ENCODE assay signal across 11 cellular contexts in the genomic region with DNA sequence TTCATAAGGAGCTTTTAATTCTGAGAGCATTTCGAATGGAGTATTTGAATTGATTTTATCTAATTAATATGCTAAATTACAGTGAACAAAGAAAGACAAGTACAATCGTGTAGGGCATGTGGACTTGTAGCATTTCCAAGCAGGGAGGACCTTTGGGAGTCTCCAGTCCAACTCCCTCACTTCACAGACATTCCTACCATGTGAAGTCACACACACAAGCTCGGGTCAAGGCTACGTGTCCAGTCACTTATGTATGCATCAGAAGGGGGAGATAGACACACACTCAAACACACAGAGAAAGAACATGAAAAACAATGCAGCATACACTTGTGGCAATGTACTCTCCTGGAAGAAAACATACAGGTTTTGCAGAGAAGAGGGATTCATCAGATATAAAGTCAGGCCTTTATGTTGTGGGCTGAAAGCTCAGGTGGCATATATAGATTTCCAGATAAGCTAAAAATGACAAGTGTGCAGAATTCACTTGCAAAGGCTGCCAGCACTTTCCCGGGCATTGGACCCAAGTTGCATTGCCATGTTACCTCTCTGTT.
DNase-seq lines count a peak whose midpoint lies in the region; ATAC-seq and TF ChIP-seq lines count a peak whose summit lies in the region.
"Had no signal": no experiment of that assay in that cellular context is flagged by ENCODE, and none has a peak within 500 bp of the region (broad histone marks: within the 10 kb centered on the region; RNA-seq: fewer than 3 reads in every experiment).

No MANE protein-coding gene starts in this region.

- H3K4me3 Mint-ChIP-seq in glutamatergic neuron (ENCODE audit: unreplicated experiment), result no peak overlapping the region
- H3K4me3 Mint-ChIP-seq: neural crest cell had no signal

- no peak for ATAC-seq in GM19351 (IDR thresholded peaks at IDR 0.05; ENCODE audit: unreplicated experiment)

- DNase-seq in GM04504 (ENCODE audit: low read depth), result peak; percentile 62
- peak; percentile 39 for DNase-seq in RKO (ENCODE audit: low spot score)
- peak; percentile 88 for DNase-seq in fibroblast of pulmonary artery (ENCODE audit: low read depth)
- peak; percentile 75 for DNase-seq in retinal pigment epithelial cell (ENCODE audit: low read depth)
- DNase-seq in inferior parietal cortex (ENCODE audit: extremely low spot score), result no peak
- no peak for DNase-seq in effector CD4-positive, alpha-beta T cell
- no peak for DNase-seq in glutamatergic neuron
- DNase-seq: activated T-cell treated with anti-CD3 and anti-CD28 coated beads for 4 hours had no signal

- H3K36me3 Mint-ChIP-seq in glutamatergic neuron (ENCODE audit: unreplicated experiment), result no peaks in the 10 kb centered on the region

- no peak for TF ChIP-seq CTCF in fibroblast of pulmonary artery (IDR thresholded peaks at IDR 0.05; ENCODE audit: low read length, missing control alignments)
- TF ChIP-seq CTCF in retinal pigment epithelial cell (conservative IDR thresholded peaks at IDR 0.05; ENCODE audit: low read depth, low read length), result no peak
- no peak for TF ChIP-seq CTCF in glutamatergic neuron (IDR thresholded peaks at IDR 0.05; ENCODE audit: partially characterized antibody, unreplicated experiment)

- peaks cover 19% of the 10 kb centered on the region for H3K4me1 Mint-ChIP-seq in glutamatergic neuron (ENCODE audit: low read depth, unreplicated experiment)

- H3K4me3 ChIP-seq in fibroblast of pulmonary artery (replicated peaks; ENCODE audit: low read depth, low read length) (no peak overlapping the region), retinal pigment epithelial cell (ENCODE audit: low read length) (no peak overlapping the region)
- H3K4me3 ChIP-seq: HAP-1 had no signal

- H3K9me3 Mint-ChIP-seq in glutamatergic neuron (ENCODE audit: unreplicated experiment), result no peaks in the 10 kb centered on the region
- H3K9me3 Mint-ChIP-seq: neural crest cell had no signal

- no peak overlapping the region for H3K27ac Mint-ChIP-seq in glutamatergic neuron (ENCODE audit: unreplicated experiment)

- H3K27me3 Mint-ChIP-seq in glutamatergic neuron (ENCODE audit: unreplicated experiment), result no peaks in the 10 kb centered on the region

Comparison
In these comparisons a context has a peak if more than half of its experiments do, and no peak if none do; other contexts are left out.
1. DNase-seq: peak in GM04504 (single experiment), RKO (single experiment), fibroblast of pulmonary artery (single experiment) and retinal pigment epithelial cell (single experiment); none in inferior parietal cortex (single experiment), effector CD4-positive, alpha-beta T cell (single experiment) and glutamatergic neuron (single experiment).